9 cellular contexts compared by ENCODE assay signal in genomic region chr15:84983299-84983698, GRCh38. TPM values are rescaled to one million over a fixed set of nuclear protein-coding genes. Genes with fewer than 3 reads are reported as not detected.
DNase-seq lines count a peak whose midpoint lies in the region; ATAC-seq, FAIRE-seq and TF ChIP-seq lines count a peak whose summit lies in the region.
"Had no signal": no experiment of that assay in that cellular context is flagged by ENCODE, and none has a peak within 500 bp of the region (broad histone marks: within the 10 kb centered on the region; RNA-seq: fewer than 3 reads in every experiment).

No MANE protein-coding gene starts in this region.

- no peaks in the 10 kb centered on the region for H3K9me1 ChIP-seq in K562 (ENCODE audit: control insufficient read depth, insufficient read depth, low read length)

- peaks cover 64% of the 10 kb centered on the region for H3K79me2 ChIP-seq in K562 (ENCODE audit: control insufficient read depth, insufficient read depth, low read length)

- no peak overlapping the region for H3K18ac ChIP-seq in mesenchymal stem cell (ENCODE audit: low read depth in 1 of 2, low read length in 2 of 2)

- peak; percentile 75 for FAIRE-seq in K562 (lab: Jason Lieb, UNC)

- H2BK5ac ChIP-seq in mesenchymal stem cell (ENCODE audit: low read depth, low read length, poor library complexity, severe bottlenecking): no peak overlapping the region

- in situ Hi-C loops in K562 (cut with MboI): no loop called here

- no peak overlapping the region for H4K91ac ChIP-seq in mesenchymal stem cell (ENCODE audit: low read length)

- peaks cover 6 to 70% (median 53%) of the 10 kb centered on the region in 9 donors for H3K4me1 ChIP-seq in heart right ventricle
- peaks cover 28 to 31% of the 10 kb centered on the region in 2 experiments for H3K4me1 ChIP-seq in K562 (replicated peaks in 1 of 2; ENCODE audit: control insufficient read depth in 2 of 2, insufficient read depth in 2 of 2, low read length in 2 of 2)
- peaks cover 6% of the 10 kb centered on the region for H3K4me1 ChIP-seq in mesenchymal stem cell (ENCODE audit: control insufficient read depth, insufficient read depth, low read depth, low read length)
- H3K4me1 ChIP-seq in urinary bladder (ENCODE audit: insufficient read depth): no peaks in the 10 kb centered on the region

- no peaks in the 10 kb centered on the region for H3K36me3 ChIP-seq in heart right ventricle
- peaks cover 3% of the 10 kb centered on the region; the same call in 1 of the 3 replicates for H3K36me3 ChIP-seq in K562 (ENCODE audit: control insufficient read depth, insufficient read depth, low read length)
- no peaks in the 10 kb centered on the region for H3K36me3 ChIP-seq in mesenchymal stem cell (ENCODE audit: control insufficient read depth in 1 of 2, insufficient read depth in 2 of 2, low read depth in 1 of 2, low read length in 2 of 2)
- no peaks in the 10 kb centered on the region for H3K36me3 ChIP-seq in urinary bladder (ENCODE audit: insufficient read depth)

- H3K27me3 ChIP-seq in heart right ventricle (no peaks in the 10 kb centered on the region), K562 (ENCODE audit: control insufficient read depth in 2 of 2, insufficient read depth in 2 of 2, low read length in 2 of 2) (no peaks in the 10 kb centered on the region), mesenchymal stem cell (ENCODE audit: control insufficient read depth in 1 of 2, insufficient read depth in 1 of 2, low read length in 2 of 2) (no peaks in the 10 kb centered on the region)

- H2BK12ac ChIP-seq in mesenchymal stem cell (ENCODE audit: low read length in 2 of 2): no peak overlapping the region

- no peak overlapping the region for H2BK15ac ChIP-seq in mesenchymal stem cell (ENCODE audit: low read depth, poor library complexity, severe bottlenecking)

- no peak for TF ChIP-seq POLR2A in K562 (conservative IDR thresholded peaks at IDR 0.05)

- peak overlapping the region in 8 of 10 donors; percentile 91 to 98 (median 96) for H3K27ac ChIP-seq in heart right ventricle
- H3K27ac ChIP-seq in K562 (ENCODE audit: extremely low read depth, low read depth, low read length): no peak overlapping the region
- no peak overlapping the region for H3K27ac ChIP-seq in mesenchymal stem cell (ENCODE audit: low read length, poor library complexity, severe bottlenecking)
- no peak overlapping the region for H3K27ac ChIP-seq in urinary bladder (ENCODE audit: low read depth)

- CTCF ChIA-PET in K562 (lab: Yijun Ruan, JAX; ENCODE audit: low intra/inter-chr PET ratio): no interaction called here

- ATAC-seq in heart right ventricle (no peak), Right ventricle myocardium superior (ENCODE audit: poor library complexity) (no peak), K562 (no peak)

- H3K4me2 ChIP-seq in K562 (ENCODE audit: insufficient read depth, low read length) (peak overlapping the region; percentile 87), mesenchymal stem cell (ENCODE audit: low read length, poor library complexity, severe bottlenecking) (peak overlapping the region; percentile 62)

- intact Hi-C loops in heart right ventricle (cut with DNase I): loop anchor here in 8 of 10 donors (5.0 to 10.0 kb wide), 4 partner anchors 44 to 62 kb away; no protein-coding TSS in a partner anchor
- intact Hi-C loops in Right ventricle myocardium superior (cut with DNase I): loop anchor here (5.0 kb wide), 1 partner anchor 44 kb away; no protein-coding TSS in a partner anchor
- intact Hi-C loops in K562 (cut with micrococcal nuclease): loop anchor here (2.0 kb wide), 1 partner anchor 22 kb away; no protein-coding TSS in a partner anchor

- no peak for TF ChIP-seq RAD21 in K562 (CRISPR knock-in tag; conservative IDR thresholded peaks at IDR 0.05 in 1 of 2, IDR thresholded peaks at IDR 0.05 in 1 of 2)

- BruUV-seq in K562 (replicated peaks; lab: Mats Ljungman, UMichigan): no TSS peak

- no peak overlapping the region for H2AFZ ChIP-seq in K562 (ENCODE audit: low read depth, low read length)
- no peak overlapping the region for H2AFZ ChIP-seq in mesenchymal stem cell (ENCODE audit: low read depth, low read length)

- no peak overlapping the region for H2AK5ac ChIP-seq in mesenchymal stem cell (ENCODE audit: low read length, severe bottlenecking)

- H4K8ac ChIP-seq in mesenchymal stem cell (ENCODE audit: low read length): no peak overlapping the region

- H3K4me3 ChIP-seq in heart right ventricle (peak overlapping the region in 9 of 10 donors; percentile 62 to 96 (median 82)), K562 (peak overlapping the region; percentile 71), mesenchymal stem cell (ENCODE audit: insufficient read depth in 1 of 2, low read depth in 1 of 2, low read length in 2 of 2) (peak overlapping the region in 1 of 2 experiments; percentile 96), urinary bladder (ENCODE audit: low read depth, low read length) (peak overlapping the region; percentile 96)

- H4K20me1 ChIP-seq in K562 (replicated peaks; ENCODE audit: control insufficient read depth, insufficient read depth, low read length): peaks cover 3% of the 10 kb centered on the region; the same call in 1 of the 2 replicates

- H3K4ac ChIP-seq in mesenchymal stem cell (ENCODE audit: low read depth in 1 of 2, low read length in 2 of 2): no peak overlapping the region

- DNase-seq in heart right ventricle (no peak), Right ventricle myocardium superior (no peak), K562 (ENCODE audit: extremely low read depth in 1 of 4, low spot score in 3 of 4) (no peak), mesenchymal stem cell (no peak), NOMO-1 (lab: John Stamatoyannopoulos, UW; ENCODE audit: unreplicated experiment in 2 of 2) (no peak), GM20000 (ENCODE audit: low spot score) (no peak)
- DNase-seq in activated effector memory CD4-positive, alpha-beta T cell treated with anti-CD3 and anti-CD28 coated beads, Interleukin-2, amount 50 U/mL, for 16 hours: no peak
- DNase-seq: NCI-H2081 treated with DMSO at 0.1 percent for 48 hours had no signal

- TF ChIP-seq EP300 in K562 (IDR thresholded peaks at IDR 0.05; ENCODE audit: low read length): no peak

- H3K9me3 ChIP-seq in heart right ventricle (no peaks in the 10 kb centered on the region), K562 (replicated peaks; ENCODE audit: control insufficient read depth, insufficient read depth, low read depth, low read length) (no peaks in the 10 kb centered on the region), mesenchymal stem cell (ENCODE audit: control insufficient read depth, low read length) (no peaks in the 10 kb centered on the region)

- no peak overlapping the region for H3K14ac ChIP-seq in mesenchymal stem cell (ENCODE audit: low read length in 2 of 2)

- H3K79me1 ChIP-seq in mesenchymal stem cell (replicated peaks; ENCODE audit: low read length, poor library complexity, severe bottlenecking): peaks cover 10% of the 10 kb centered on the region

- H2BK120ac ChIP-seq in mesenchymal stem cell (ENCODE audit: low read depth, low read length): no peak overlapping the region

- POLR2A ChIA-PET in K562 (lab: Yijun Ruan, JAX): interaction anchor here (0.6 to 2.1 kb wide), 6 partner anchors 10 to 148 kb away, joined by 3 to 11 read pairs (median 3); no protein-coding TSS in a partner anchor

- peak overlapping the region in 1 of 2 experiments; percentile 78; a peak in 2 of 4 replicates for H3K9ac ChIP-seq in K562 (ENCODE audit: insufficient read depth in 1 of 2, low read depth in 2 of 2, low read length in 2 of 2)
- peak overlapping the region; percentile 89 for H3K9ac ChIP-seq in mesenchymal stem cell (ENCODE audit: low read length)

- no peak overlapping the region for H3K23ac ChIP-seq in mesenchymal stem cell (ENCODE audit: low read length in 2 of 2)

- 20 to 39% methylated on average over 4 of the region's 4 CpGs for WGBS in heart right ventricle, 2 donors
- 7% methylated on average over 4 of the region's 4 CpGs for WGBS in K562 (ENCODE audit: insufficient coverage, low coverage, missing lambda C conversion rate)
- 42% methylated on average over 1 of the region's 4 CpGs for WGBS in mesenchymal stem cell
- WGBS in urinary bladder: 35% methylated on average over 4 of the region's 4 CpGs

- TF ChIP-seq CTCF in heart right ventricle (IDR thresholded peaks at IDR 0.05) (no peak), K562 (IDR thresholded peaks at IDR 0.05 in 2 of 3, conservative IDR thresholded peaks at IDR 0.05 in 1 of 3; ENCODE audit: insufficient read depth in 2 of 3, low read depth in 1 of 3, low read length in 3 of 3) (no peak), GM20000 (IDR thresholded peaks at IDR 0.05; ENCODE audit: extremely low read depth, missing control alignments) (no peak)

TF ChIP-seq in K562, 482 proteins besides CTCF, POLR2A, EP300 and RAD21:
- TF ChIP-seq ZFP1 (CRISPR knock-in tag; IDR thresholded peaks at IDR 0.05) (no peak), CEBPG (CRISPR knock-in tag; IDR thresholded peaks at IDR 0.05) (no peak), CEBPG (tag; conservative IDR thresholded peaks at IDR 0.05 in 1 of 2, IDR thresholded peaks at IDR 0.05 in 1 of 2) (peak; percentile 47 to 70), CEBPB (tag; IDR thresholded peaks at IDR 0.05) (peak; percentile 76)
TF ChIP-seq in K562: peak in this region for 2.

RNA-seq across cellular contexts. Expression of gene PDE8A, which starts 1.6 kb away (rescaled TPM):
- total RNA-seq in heart right ventricle (10 to 100 TPM; 13.1 to 20.3 (median 17.4) TPM), Right ventricle myocardium superior (13.5 TPM), K562 (2014; rRNA removed) (16.8 and 17.6 TPM in 2 replicates), K562 (2014; rRNA removed; fragmentation: Illumina TruSeq; extraction: Trizol) (20.5 and 25.5 TPM in 2 replicates), K562 (2015; rRNA removed; fragmentation: Illumina TruSeq; extraction: Trizol) (19.8 and 22.3 TPM in 2 replicates), K562 (2021) (19.8 and 20.9 TPM in 2 replicates), urinary bladder (82.3 TPM)
- polyA plus RNA-seq in heart right ventricle (10 to 100 TPM; 10.9 to 46.7 TPM), K562 (2011; rRNA removed) (37.1 and 40.3 TPM in 2 replicates), K562 (2014; fragmentation: Illumina TruSeq; extraction: Trizol) (23.7 and 26.4 TPM in 2 replicates), K562 (2014; fragmentation: Nextera tagmentation; extraction: Ambion mirVana) (1 to 10 TPM; 5.9 to 7.9 TPM), K562 (2014; rRNA removed) (21.0 and 24.4 TPM in 2 replicates), urinary bladder (17.6 TPM)
- 146 and 283 TPM in 2 replicates for total RNA-seq in K562 (2011; cell fraction: chromatin; rRNA removed; ENCODE audit: low replicate concordance)
- total RNA-seq in K562 (2011; cell fraction: nucleolus; rRNA removed): 42.5 and 64.0 TPM in 2 replicates
- 102 and 103 TPM in 2 replicates for total RNA-seq in K562 (2011; cell fraction: nucleoplasm; rRNA removed)
- polyA plus RNA-seq in K562 (2011; cell fraction: cytosol; rRNA removed): 11.1 and 16.1 TPM in 2 replicates
- 76.0 and 83.4 TPM in 2 replicates for polyA plus RNA-seq in K562 (2011; cell fraction: nucleus; rRNA removed)
- 11.8 and 13.9 TPM in 2 replicates for polyA plus RNA-seq in K562 (2012)
- 52.2 and 52.6 TPM in 2 replicates for polyA minus RNA-seq in K562 (2011; rRNA and poly(A)+ RNA removed)
- 11.0 and 19.1 TPM in 2 replicates for polyA minus RNA-seq in K562 (2011; cell fraction: cytosol; rRNA and poly(A)+ RNA removed)
- 34.6 and 64.8 TPM in 2 replicates for polyA minus RNA-seq in K562 (2011; cell fraction: nucleus; rRNA and poly(A)+ RNA removed)
- polyA plus RNA-seq in mesenchymal stem cell (2013, experiment 1 of 2): 35.2 TPM
- polyA plus RNA-seq in mesenchymal stem cell (2013, experiment 2 of 2): 34.9 TPM

Comparison
In these comparisons a context has a peak if more than half of its experiments do, and no peak if none do; other contexts are left out.
1. H3K27ac ChIP-seq: peak in heart right ventricle (8 of 10); none in K562 (single experiment), mesenchymal stem cell (single experiment) and urinary bladder (single experiment).